ENCODE assay signal across 12 cellular contexts in genomic region chr5:54637654-54638053, GRCh38.
DNase-seq lines count a peak whose midpoint lies in the region; TF ChIP-seq lines count a peak whose summit lies in the region.
"Had no signal": no experiment of that assay in that cellular context is flagged by ENCODE, and none has a peak within 500 bp of the region (broad histone marks: within the 10 kb centered on the region; RNA-seq: fewer than 3 reads in every experiment).

No MANE protein-coding gene starts in this region.

- H3K23ac ChIP-seq in neuronal stem cell (ENCODE audit: low read depth, low read length, poor library complexity): no peak overlapping the region

- H3K4me2 ChIP-seq in neuronal stem cell (ENCODE audit: insufficient read depth, low read length, poor library complexity, severe bottlenecking): no peak overlapping the region

- peaks cover 25% of the 10 kb centered on the region for H3K4me1 ChIP-seq in CD4-positive, alpha-beta memory T cell (ENCODE audit: insufficient read depth, low read length)
- H3K4me1 ChIP-seq in cardiac muscle cell (ENCODE audit: low read depth): no peaks in the 10 kb centered on the region
- no peaks in the 10 kb centered on the region for H3K4me1 ChIP-seq in neuronal stem cell (ENCODE audit: control insufficient read depth in 2 of 2, insufficient read depth in 1 of 2, low read depth in 1 of 2, low read length in 2 of 2)
- H3K4me1 ChIP-seq in SJCRH30: no peaks in the 10 kb centered on the region

- TF ChIP-seq CTCF in cardiac muscle cell (IDR thresholded peaks at IDR 0.05; ENCODE audit: low read depth, low read length): no peak

- no peaks in the 10 kb centered on the region for H3K36me3 ChIP-seq in CD4-positive, alpha-beta memory T cell (ENCODE audit: insufficient read depth, low read length)
- H3K36me3 ChIP-seq in cardiac muscle cell (no peaks in the 10 kb centered on the region), neuronal stem cell (replicated peaks in 1 of 2; ENCODE audit: control insufficient read depth in 2 of 2, insufficient read depth in 2 of 2, low read length in 2 of 2) (no peaks in the 10 kb centered on the region), SJCRH30 (no peaks in the 10 kb centered on the region)

- POLR2A ChIA-PET in CD4-positive, alpha-beta memory T cell (lab: Charles Lee; ENCODE audit: partially characterized antibody): interaction anchor here (0.8 to 3.1 kb wide), 13 partner anchors 8 to 207 kb away, joined by 3 to 21 read pairs (median 5); partner anchors contain the start of gene SNX18

- H4K8ac ChIP-seq in neuronal stem cell (ENCODE audit: low read depth, low read length): no peak overlapping the region

- H3K27me3 ChIP-seq in CD4-positive, alpha-beta memory T cell (ENCODE audit: insufficient read depth, low read length): no peaks in the 10 kb centered on the region
- no peaks in the 10 kb centered on the region for H3K27me3 ChIP-seq in cardiac muscle cell
- no peaks in the 10 kb centered on the region for H3K27me3 ChIP-seq in neuronal stem cell (ENCODE audit: control insufficient read depth in 3 of 3, insufficient read depth in 3 of 3, low read depth in 1 of 3, low read length in 3 of 3)
- no peaks in the 10 kb centered on the region for H3K27me3 ChIP-seq in SJCRH30

- no peak overlapping the region for H3K14ac ChIP-seq in neuronal stem cell (ENCODE audit: low read length)

- H3K27ac Mint-ChIP-seq in CD4-positive, alpha-beta memory T cell: peak overlapping the region in 5 of 7 donors; percentile 46 to 78 (median 73)
- H3K27ac Mint-ChIP-seq: activated B cell treated with CpG ODN at 0.5 μM for 24 hours had no signal

- CTCF ChIA-PET in CD4-positive, alpha-beta memory T cell (lab: Charles Lee; ENCODE audit: partially characterized antibody): interaction anchor here (0.8 to 1.8 kb wide), 7 partner anchors 8 to 230 kb away, joined by 3 to 7 read pairs (median 3); partner anchors contain the start of gene SNX18

- intact Hi-C loops in CD4-positive, alpha-beta memory T cell (cut with micrococcal nuclease): loop anchor here (2.0 kb wide), 1 partner anchor 27 kb away; no protein-coding TSS in a partner anchor

- no CpG with 5 or more reads among the region's 6 CpGs for WGBS in neuronal stem cell (ENCODE audit: extremely low coverage in 2 of 2, insufficient read length in 2 of 2, insufficient replicate concordance in 1 of 2), 2 donors

- no peaks in the 10 kb centered on the region for H3K9me3 ChIP-seq in CD4-positive, alpha-beta memory T cell (ENCODE audit: control insufficient read depth in 1 of 2, low read length in 2 of 2)
- H3K9me3 ChIP-seq in cardiac muscle cell (ENCODE audit: low read depth) (no peaks in the 10 kb centered on the region), neuronal stem cell (replicated peaks in 1 of 2; ENCODE audit: control insufficient read depth in 2 of 2, insufficient read depth in 1 of 2, low read depth in 1 of 2, low read length in 2 of 2) (no peaks in the 10 kb centered on the region), SJCRH30 (replicated peaks) (no peaks in the 10 kb centered on the region)

- no peak overlapping the region for H2AK5ac ChIP-seq in neuronal stem cell (ENCODE audit: low read depth, low read length)

- no peak overlapping the region for H4K91ac ChIP-seq in neuronal stem cell (ENCODE audit: low read depth, low read length, poor library complexity)

- H3K79me1 ChIP-seq in neuronal stem cell (ENCODE audit: low read depth, low read length): no peaks in the 10 kb centered on the region

- H2BK5ac ChIP-seq in neuronal stem cell (ENCODE audit: low read length): no peak overlapping the region

- no peak overlapping the region for H2BK12ac ChIP-seq in neuronal stem cell (ENCODE audit: low read length)

- peaks cover 0 to 3% (median 0%) of the 10 kb centered on the region in 8 donors for H3K9me3 Mint-ChIP-seq in CD4-positive, alpha-beta memory T cell
- H3K9me3 Mint-ChIP-seq: activated B cell treated with CpG ODN at 0.5 μM for 24 hours had no signal

- H3K18ac ChIP-seq in neuronal stem cell (ENCODE audit: low read length): no peak overlapping the region

- no peak overlapping the region for H3K4me3 ChIP-seq in CD4-positive, alpha-beta memory T cell (ENCODE audit: low read length in 2 of 2)
- H3K4me3 ChIP-seq in cardiac muscle cell: no peak overlapping the region
- no peak overlapping the region for H3K4me3 ChIP-seq in neuronal stem cell (ENCODE audit: low read length in 2 of 2)
- no peak overlapping the region for H3K4me3 ChIP-seq in SJCRH30

- no peaks in the 10 kb centered on the region for H3K36me3 Mint-ChIP-seq in CD4-positive, alpha-beta memory T cell

- no peaks in the 10 kb centered on the region for H3K27me3 Mint-ChIP-seq in CD4-positive, alpha-beta memory T cell
- H3K27me3 Mint-ChIP-seq: activated B cell treated with CpG ODN at 0.5 μM for 24 hours had no signal

- H2AFZ ChIP-seq in neuronal stem cell (ENCODE audit: low read length): peak overlapping the region; percentile 43

- no peak overlapping the region for H3K27ac ChIP-seq in CD4-positive, alpha-beta memory T cell (ENCODE audit: low read depth, low read length)
- H3K27ac ChIP-seq in cardiac muscle cell (no peak overlapping the region), neuronal stem cell (replicated peaks; ENCODE audit: low read length) (no peak overlapping the region), SJCRH30 (no peak overlapping the region)

- peak in 1 of 5 donors; percentile 6 for DNase-seq in CD4-positive, alpha-beta memory T cell
- DNase-seq in astrocyte of the hippocampus (ENCODE audit: low read depth, low spot score) (peak; percentile 10), cardiac muscle cell (ENCODE audit: low read depth in 1 of 2, low spot score in 1 of 2) (peak; percentile 34 to 85), neuronal stem cell (ENCODE audit: low spot score) (no peak), NCI-H2171 treated with DMSO at 0.1 percent for 48 hours (lab: John Stamatoyannopoulos, UW) (no peak), NCI-H446 treated with DMSO at 0.1 percent for 48 hours (lab: John Stamatoyannopoulos, UW) (no peak), SJCRH30 (no peak)
- DNase-seq in effector CD8-positive, alpha-beta T cell (lab: John Stamatoyannopoulos, UW): no peak
- DNase-seq: activated B cell treated with CpG ODN at 0.5 μM for 24 hours; activated naive CD4-positive, alpha-beta T cell treated with Interleukin-2 at 50 U/mL for 16 hours; NCI-H69; stimulated activated CD4-positive, alpha-beta T cell treated with anti-CD3 and anti-CD28 coated beads, Interleukin-1b, Interleukin-23, amount 100 ng/mL, for 48 hours had no signal

- no peak overlapping the region for H2BK15ac ChIP-seq in neuronal stem cell (ENCODE audit: low read length)

- peaks cover 15 to 30% (median 24%) of the 10 kb centered on the region in 4 donors for H3K4me1 Mint-ChIP-seq in CD4-positive, alpha-beta memory T cell

- H3K4me3 Mint-ChIP-seq in CD4-positive, alpha-beta memory T cell: peak overlapping the region in 6 of 8 donors; percentile 26 to 75 (median 54)
- H3K4me3 Mint-ChIP-seq: activated B cell treated with CpG ODN at 0.5 μM for 24 hours had no signal

- H2BK120ac ChIP-seq in neuronal stem cell (ENCODE audit: low read depth, low read length): no peak overlapping the region

- H3K9ac ChIP-seq in neuronal stem cell (ENCODE audit: low read depth, low read length, poor library complexity): no peak overlapping the region

- H3K4ac ChIP-seq in neuronal stem cell (ENCODE audit: low read length): no peak overlapping the region

Comparison
In these comparisons a context has a peak if more than half of its experiments do, and no peak if none do; other contexts are left out.
1. DNase-seq: peak in astrocyte of the hippocampus (single experiment) and cardiac muscle cell (2 of 2); none in neuronal stem cell (single experiment), NCI-H2171 treated with DMSO at 0.1 percent for 48 hours (single experiment), NCI-H446 treated with DMSO at 0.1 percent for 48 hours (single experiment), SJCRH30 (0 of 2) and effector CD8-positive, alpha-beta T cell (single experiment).